1 cellular context compared by ENCODE assay signal in genomic region chr4:67700119-67700873, GRCh38.
A peak's percentile ranks its signal among the peaks of the same experiment; 100 is the strongest.
TF ChIP-seq lines count a peak whose summit lies in the region.

No MANE protein-coding gene starts in this region.

TF ChIP-seq in GM12878, 131 proteins besides CTCF, POLR2A, EP300 and RAD21:
- TF ChIP-seq CHD1 (IDR thresholded peaks at IDR 0.05; ENCODE audit: low read depth, low read length) (no peak), HCFC1 (IDR thresholded peaks at IDR 0.05; ENCODE audit: low read length) (no peak), SMAD1 (IDR thresholded peaks at IDR 0.05; ENCODE audit: low read depth, partially characterized antibody) (peak; percentile 49), SMARCA5 (IDR thresholded peaks at IDR 0.05) (peak; percentile 72; the same call in 1 of the 2 replicates), KAT2A (conservative IDR thresholded peaks at IDR 0.05; ENCODE audit: control insufficient read depth, low read depth, low read length) (no peak), ZSCAN29 (IDR thresholded peaks at IDR 0.05) (no peak), PML (IDR thresholded peaks at IDR 0.05; ENCODE audit: low read length) (peak; percentile 44; the same call in 1 of the 2 replicates), BCL11A (IDR thresholded peaks at IDR 0.05; ENCODE audit: low read depth, low read length) (no peak), NR2C2 (IDR thresholded peaks at IDR 0.05; ENCODE audit: borderline replicate concordance, control insufficient read depth, insufficient read length, low read depth) (no peak), E2F4 (IDR thresholded peaks at IDR 0.05; ENCODE audit: low read depth, low read length) (no peak), ZNF24 (IDR thresholded peaks at IDR 0.05) (no peak), SPI1 (IDR thresholded peaks at IDR 0.05; ENCODE audit: borderline replicate concordance, insufficient read depth, low read depth, low read length) (no peak), LARP7 (IDR thresholded peaks at IDR 0.05) (peak; percentile 78), ATF7 (IDR thresholded peaks at IDR 0.05; ENCODE audit: low read depth) (0 out of 2 replicates have a peak, but pooled peaks have one; percentile 19), CUX1 (IDR thresholded peaks at IDR 0.05; ENCODE audit: insufficient replicate concordance, low read depth, low read length) (peak; percentile 40), JUNB (IDR thresholded peaks at IDR 0.05) (no peak), PRDM15 (CRISPR knock-in tag; IDR thresholded peaks at IDR 0.05) (no peak), TCF7 (IDR thresholded peaks at IDR 0.05; ENCODE audit: borderline replicate concordance) (0 out of 2 replicates have a peak, but pooled peaks have one; percentile 0), ESRRA (IDR thresholded peaks at IDR 0.05; ENCODE audit: low read length) (no peak), ZNF207 (IDR thresholded peaks at IDR 0.05; ENCODE audit: borderline replicate concordance) (no peak), PKNOX1 (IDR thresholded peaks at IDR 0.05) (peak; percentile 77), YY1 (IDR thresholded peaks at IDR 0.05; ENCODE audit: low read depth, low read length) (peak; percentile 50), HDAC6 (IDR thresholded peaks at IDR 0.05; ENCODE audit: unreplicated experiment) (no peak)
- TF ChIP-seq, protein P1, sequence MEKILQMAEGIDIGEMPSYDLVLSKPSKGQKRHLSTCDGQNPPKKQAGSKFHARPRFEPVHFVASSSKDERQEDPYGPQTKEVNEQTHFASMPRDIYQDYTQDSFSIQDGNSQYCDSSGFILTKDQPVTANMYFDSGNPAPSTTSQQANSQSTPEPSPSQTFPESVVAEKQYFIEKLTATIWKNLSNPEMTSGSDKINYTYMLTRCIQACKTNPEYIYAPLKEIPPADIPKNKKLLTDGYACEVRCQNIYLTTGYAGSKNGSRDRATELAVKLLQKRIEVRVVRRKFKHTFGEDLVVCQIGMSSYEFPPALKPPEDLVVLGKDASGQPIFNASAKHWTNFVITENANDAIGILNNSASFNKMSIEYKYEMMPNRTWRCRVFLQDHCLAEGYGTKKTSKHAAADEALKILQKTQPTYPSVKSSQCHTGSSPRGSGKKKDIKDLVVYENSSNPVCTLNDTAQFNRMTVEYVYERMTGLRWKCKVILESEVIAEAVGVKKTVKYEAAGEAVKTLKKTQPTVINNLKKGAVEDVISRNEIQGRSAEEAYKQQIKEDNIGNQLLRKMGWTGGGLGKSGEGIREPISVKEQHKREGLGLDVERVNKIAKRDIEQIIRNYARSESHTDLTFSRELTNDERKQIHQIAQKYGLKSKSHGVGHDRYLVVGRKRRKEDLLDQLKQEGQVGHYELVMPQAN (conservative IDR thresholded peaks at IDR 0.05): peak; percentile 54; the same call in 1 of the 2 replicates
- TF ChIP-seq, protein P2, sequence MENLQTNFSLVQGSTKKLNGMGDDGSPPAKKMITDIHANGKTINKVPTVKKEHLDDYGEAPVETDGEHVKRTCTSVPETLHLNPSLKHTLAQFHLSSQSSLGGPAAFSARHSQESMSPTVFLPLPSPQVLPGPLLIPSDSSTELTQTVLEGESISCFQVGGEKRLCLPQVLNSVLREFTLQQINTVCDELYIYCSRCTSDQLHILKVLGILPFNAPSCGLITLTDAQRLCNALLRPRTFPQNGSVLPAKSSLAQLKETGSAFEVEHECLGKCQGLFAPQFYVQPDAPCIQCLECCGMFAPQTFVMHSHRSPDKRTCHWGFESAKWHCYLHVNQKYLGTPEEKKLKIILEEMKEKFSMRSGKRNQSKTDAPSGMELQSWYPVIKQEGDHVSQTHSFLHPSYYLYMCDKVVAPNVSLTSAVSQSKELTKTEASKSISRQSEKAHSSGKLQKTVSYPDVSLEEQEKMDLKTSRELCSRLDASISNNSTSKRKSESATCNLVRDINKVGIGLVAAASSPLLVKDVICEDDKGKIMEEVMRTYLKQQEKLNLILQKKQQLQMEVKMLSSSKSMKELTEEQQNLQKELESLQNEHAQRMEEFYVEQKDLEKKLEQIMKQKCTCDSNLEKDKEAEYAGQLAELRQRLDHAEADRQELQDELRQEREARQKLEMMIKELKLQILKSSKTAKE (IDR thresholded peaks at IDR 0.05; ENCODE audit: low read depth, poor library complexity, severe bottlenecking): peak; percentile 19
- TF ChIP-seq, protein P3, sequence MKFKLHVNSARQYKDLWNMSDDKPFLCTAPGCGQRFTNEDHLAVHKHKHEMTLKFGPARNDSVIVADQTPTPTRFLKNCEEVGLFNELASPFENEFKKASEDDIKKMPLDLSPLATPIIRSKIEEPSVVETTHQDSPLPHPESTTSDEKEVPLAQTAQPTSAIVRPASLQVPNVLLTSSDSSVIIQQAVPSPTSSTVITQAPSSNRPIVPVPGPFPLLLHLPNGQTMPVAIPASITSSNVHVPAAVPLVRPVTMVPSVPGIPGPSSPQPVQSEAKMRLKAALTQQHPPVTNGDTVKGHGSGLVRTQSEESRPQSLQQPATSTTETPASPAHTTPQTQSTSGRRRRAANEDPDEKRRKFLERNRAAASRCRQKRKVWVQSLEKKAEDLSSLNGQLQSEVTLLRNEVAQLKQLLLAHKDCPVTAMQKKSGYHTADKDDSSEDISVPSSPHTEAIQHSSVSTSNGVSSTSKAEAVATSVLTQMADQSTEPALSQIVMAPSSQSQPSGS (IDR thresholded peaks at IDR 0.05; ENCODE audit: low read length): 0 out of 2 replicates have a peak, but pooled peaks have one; percentile 19
